In genomic region chr11:32432565-32433248, GRCh38 we compare ENCODE assay signal across 14 cellular contexts. TPM values are rescaled to one million over a fixed set of nuclear protein-coding genes. Genes with fewer than 3 reads are reported as not detected.
DNase-seq lines count a peak whose midpoint lies in the region; ATAC-seq, FAIRE-seq and TF ChIP-seq lines count a peak whose summit lies in the region.
"Had no signal": no experiment of that assay in that cellular context is flagged by ENCODE, and none has a peak within 500 bp of the region (broad histone marks: within the 10 kb centered on the region; RNA-seq: fewer than 3 reads in every experiment).

No MANE protein-coding gene starts in this region.

- no peaks in the 10 kb centered on the region for H4K20me1 ChIP-seq in keratinocyte (ENCODE audit: control insufficient read depth, extremely low read depth, insufficient read depth, low read length)
- H4K20me1 ChIP-seq in smooth muscle cell (ENCODE audit: low read depth): no peaks in the 10 kb centered on the region

- peaks cover 43% of the 10 kb centered on the region for H3K4me1 ChIP-seq in CD4-positive, alpha-beta memory T cell (ENCODE audit: insufficient read depth, low read length)
- no peaks in the 10 kb centered on the region for H3K4me1 ChIP-seq in keratinocyte (ENCODE audit: control insufficient read depth, extremely low read depth, insufficient read depth, low read length)
- peaks cover 21% of the 10 kb centered on the region for H3K4me1 ChIP-seq in smooth muscle cell (ENCODE audit: low read depth)

- no peaks in the 10 kb centered on the region for H3K9me3 ChIP-seq in CD4-positive, alpha-beta memory T cell (ENCODE audit: control insufficient read depth in 1 of 2, low read length in 2 of 2)
- H3K9me3 ChIP-seq in keratinocyte (ENCODE audit: control insufficient read depth, low read depth, low read length) (no peaks in the 10 kb centered on the region), smooth muscle cell (replicated peaks; ENCODE audit: low read depth) (no peaks in the 10 kb centered on the region)

- CTCF ChIA-PET in CD4-positive, alpha-beta memory T cell (lab: Charles Lee; ENCODE audit: partially characterized antibody): no interaction called here

- ATAC-seq in GM21447 (IDR thresholded peaks at IDR 0.05; ENCODE audit: unreplicated experiment) (no peak), GM18520 (IDR thresholded peaks at IDR 0.05; ENCODE audit: unreplicated experiment) (no peak), GM18498 (IDR thresholded peaks at IDR 0.05; ENCODE audit: unreplicated experiment) (no peak)

- peaks cover 0 to 3% of the 10 kb centered on the region in 2 donors for H3K36me3 Mint-ChIP-seq in CD4-positive, alpha-beta memory T cell

- dilution Hi-C loops in keratinocyte (cut with MboI; ENCODE audit: extremely low pct_ligation_motif_present, low sequenced_read_pairs): no loop called here

- H2AFZ ChIP-seq in keratinocyte (ENCODE audit: control insufficient read depth, low read length) (no peak overlapping the region), smooth muscle cell (ENCODE audit: low read depth) (no peak overlapping the region)

- H3K4me2 ChIP-seq in keratinocyte (ENCODE audit: control insufficient read depth, extremely low read depth, insufficient read depth, low read depth, low read length) (peak overlapping the region; percentile 41), smooth muscle cell (peak overlapping the region; percentile 67)

- H3K79me2 ChIP-seq in keratinocyte (ENCODE audit: control insufficient read depth, insufficient read depth, low read length) (no peaks in the 10 kb centered on the region), smooth muscle cell (ENCODE audit: low read depth) (no peaks in the 10 kb centered on the region)

- no peak overlapping the region for H3K4me3 ChIP-seq in CD4-positive, alpha-beta memory T cell (ENCODE audit: low read length in 2 of 2)
- peak overlapping the region in 1 of 3 experiments; percentile 38 for H3K4me3 ChIP-seq in keratinocyte (ENCODE audit: control insufficient read depth in 2 of 3, extremely low read depth in 1 of 3, insufficient read depth in 2 of 3, low read depth in 1 of 3, low read length in 3 of 3)
- peak overlapping the region; percentile 24 for H3K4me3 ChIP-seq in smooth muscle cell

- no peak for DNase-seq in CD4-positive, alpha-beta memory T cell
- peak; percentile 75 for DNase-seq in OCI-M1 (lab: John Stamatoyannopoulos, UW)
- no peak for DNase-seq in keratinocyte (ENCODE audit: low read depth, low spot score)
- DNase-seq in smooth muscle cell (lab: John Stamatoyannopoulos, UW; ENCODE audit: unreplicated experiment): no peak
- DNase-seq in glomerular visceral epithelial cell (ENCODE audit: extremely low spot score): no peak
- DNase-seq: activated T-cell treated with anti-CD3 and anti-CD28 coated beads, Interleukin-2, amount 50 U/mL, for 48 hours; brain microvascular endothelial cell; NCI-H1105 treated with DMSO at 0.1 percent for 48 hours; NCI-H524; SHP77; WERI-Rb-1 had no signal

- H3K4me3 Mint-ChIP-seq in CD4-positive, alpha-beta memory T cell: peak overlapping the region in 7 of 8 donors; percentile 12 to 76 (median 51)

- H3F3A ChIP-seq in smooth muscle cell (ENCODE audit: low read depth): no peaks in the 10 kb centered on the region

- H3K27me3 ChIP-seq in CD4-positive, alpha-beta memory T cell (ENCODE audit: insufficient read depth, low read length): peaks cover 50% of the 10 kb centered on the region
- peaks cover 98% of the 10 kb centered on the region for H3K27me3 ChIP-seq in keratinocyte (ENCODE audit: control insufficient read depth, extremely low read depth, insufficient read depth, low read length)
- peaks cover 100% of the 10 kb centered on the region for H3K27me3 ChIP-seq in smooth muscle cell (ENCODE audit: low read depth)

- peaks cover 66 to 69% of the 10 kb centered on the region in 2 donors for H3K27me3 Mint-ChIP-seq in CD4-positive, alpha-beta memory T cell

- no peaks in the 10 kb centered on the region for H3K9me1 ChIP-seq in keratinocyte (ENCODE audit: control insufficient read depth, extremely low read depth, insufficient read depth, low read length)

- TF ChIP-seq CTCF in keratinocyte (optimal IDR thresholded peaks at IDR 0.05 in 1 of 3, IDR thresholded peaks at IDR 0.05 in 1 of 3, conservative IDR thresholded peaks at IDR 0.05 in 1 of 3; ENCODE audit: extremely low read depth in 1 of 3, insufficient read depth in 2 of 3, low read length in 3 of 3) (no peak), smooth muscle cell (IDR thresholded peaks at IDR 0.05; ENCODE audit: borderline replicate concordance, insufficient read depth, poor library complexity, severe bottlenecking) (no peak)

- H3K4me1 Mint-ChIP-seq in CD4-positive, alpha-beta memory T cell: peaks cover 14 to 58% (median 42%) of the 10 kb centered on the region in 4 donors

- intact Hi-C loops in CD4-positive, alpha-beta memory T cell (cut with micrococcal nuclease): no loop called here

- no peak for FAIRE-seq in keratinocyte (lab: Jason Lieb, UNC)

- POLR2A ChIA-PET in CD4-positive, alpha-beta memory T cell (lab: Charles Lee; ENCODE audit: partially characterized antibody): no interaction called here

- H3K36me3 ChIP-seq in CD4-positive, alpha-beta memory T cell (ENCODE audit: insufficient read depth, low read length): no peaks in the 10 kb centered on the region
- H3K36me3 ChIP-seq in keratinocyte (ENCODE audit: control insufficient read depth in 2 of 2, extremely low read depth in 1 of 2, insufficient read depth in 2 of 2, low read length in 2 of 2): no peaks in the 10 kb centered on the region
- H3K36me3 ChIP-seq in smooth muscle cell (ENCODE audit: low read depth): no peaks in the 10 kb centered on the region
- H3K36me3 ChIP-seq: brain microvascular endothelial cell, WERI-Rb-1 had no signal

- no peak overlapping the region for H3K9ac ChIP-seq in keratinocyte (ENCODE audit: control insufficient read depth, extremely low read depth, insufficient read depth, low read length)
- H3K9ac ChIP-seq in smooth muscle cell (ENCODE audit: low read depth): no peak overlapping the region

- H3K27ac Mint-ChIP-seq in CD4-positive, alpha-beta memory T cell: no peak overlapping the region

- no peak overlapping the region for H3K27ac ChIP-seq in CD4-positive, alpha-beta memory T cell (ENCODE audit: low read depth, low read length)
- H3K27ac ChIP-seq in keratinocyte (ENCODE audit: control insufficient read depth, insufficient read depth, low read length) (no peak overlapping the region), smooth muscle cell (ENCODE audit: low read depth) (no peak overlapping the region)
- H3K27ac ChIP-seq: brain microvascular endothelial cell, WERI-Rb-1 had no signal

- 15% methylated on average over 16 of the region's 16 CpGs for WGBS in smooth muscle cell (ENCODE audit: low lambda C conversion rate)

- peaks cover 0 to 6% (median 0%) of the 10 kb centered on the region in 8 donors for H3K9me3 Mint-ChIP-seq in CD4-positive, alpha-beta memory T cell

RNA-seq across cellular contexts. Expression of gene WT1, which starts 2.6 kb away (rescaled TPM):
- not detected for total RNA-seq in CD4-positive, alpha-beta memory T cell
- polyA plus RNA-seq in CD4-positive, alpha-beta memory T cell: not detected
- polyA plus RNA-seq in keratinocyte (not detected in 3 replicates), smooth muscle cell (not detected in 2 replicates)
- not detected for polyA plus RNA-seq in keratinocyte (2011; ENCODE audit: low read depth)
- polyA plus RNA-seq in keratinocyte (2011; cell fraction: cytosol; rRNA removed): not detected in 2 replicates
- polyA plus RNA-seq in keratinocyte (2011; cell fraction: nucleus; rRNA removed): not detected in 2 replicates
- not detected in 2 replicates for polyA plus RNA-seq in keratinocyte (2012; ENCODE audit: low replicate concordance)
- not detected in 3 replicates for polyA minus RNA-seq in keratinocyte
- not detected for polyA minus RNA-seq in keratinocyte (2011; cell fraction: cytosol; rRNA and poly(A)+ RNA removed)
- polyA minus RNA-seq in keratinocyte (2011; cell fraction: nucleus; rRNA and poly(A)+ RNA removed): not detected in 2 replicates
- total RNA-seq in smooth muscle cell: not detected in 2 replicates
